In the genomic region with DNA sequence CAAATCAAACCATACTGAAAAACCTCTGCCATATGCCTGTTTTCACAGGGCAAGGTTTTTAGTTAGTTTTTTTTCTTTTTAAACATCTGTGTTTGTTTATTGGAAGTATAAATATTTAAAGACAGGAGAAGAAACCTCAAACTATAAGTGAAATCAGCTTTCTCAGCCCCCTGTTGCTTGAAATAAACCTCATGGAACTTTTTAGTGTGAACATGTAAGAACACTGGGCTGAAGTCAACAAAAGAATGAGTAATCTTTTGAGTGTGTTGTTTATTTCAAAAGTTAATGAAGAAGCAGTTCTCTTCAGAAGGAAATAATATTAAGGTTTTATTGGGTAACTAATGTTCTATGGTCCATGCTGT, we compare ENCODE assay signal across 16 cellular contexts.
DNase-seq lines count a peak whose midpoint lies in the region; ATAC-seq and TF ChIP-seq lines count a peak whose summit lies in the region.
"Had no signal": no experiment of that assay in that cellular context is flagged by ENCODE, and none has a peak within 500 bp of the region (broad histone marks: within the 10 kb centered on the region; RNA-seq: fewer than 3 reads in every experiment).

No MANE protein-coding gene starts in this region.

- peaks cover 4% of the 10 kb centered on the region for H3K9me3 Mint-ChIP-seq in natural killer cell treated with Interleukin-12 subunit alpha and Interleukin-12 subunit beta and Interleukin-15 and Interleukin-18, amount 100 ng/mL, for 72 hours

- no peak overlapping the region for H3K27ac Mint-ChIP-seq in natural killer cell treated with Interleukin-12 subunit alpha and Interleukin-12 subunit beta and Interleukin-15 and Interleukin-18, amount 100 ng/mL, for 72 hours
- H3K27ac Mint-ChIP-seq: CD4-positive, alpha-beta memory T cell; stimulated activated naive CD8-positive, alpha-beta T cell treated with anti-CD3 and anti-CD28 coated beads, Interleukin-15, Interleukin-2, amounts not matched to agents 100 ng/mL and 50 ng/mL, for 24 hours had no signal

- no peak overlapping the region for H3K9ac ChIP-seq in IMR-90 (ENCODE audit: low read depth, low read length)

- H3K36me3 ChIP-seq in IMR-90 (ENCODE audit: control insufficient read depth, insufficient read depth, low read length) (no peaks in the 10 kb centered on the region), hepatocyte (replicated peaks; ENCODE audit: insufficient read depth, low read depth) (no peaks in the 10 kb centered on the region), vagina (no peaks in the 10 kb centered on the region)

- no peaks in the 10 kb centered on the region for H3K9me2 ChIP-seq in hepatocyte (replicated peaks; ENCODE audit: insufficient read depth)

- no peak overlapping the region for H4K5ac ChIP-seq in IMR-90 (ENCODE audit: low read depth, low read length)

- dilution Hi-C loops in IMR-90 (cut with HindIII; ENCODE audit: low sequenced_read_pairs, unreplicated experiment), result no loop called here

- no peaks in the 10 kb centered on the region for H4K20me1 ChIP-seq in IMR-90 (ENCODE audit: insufficient read depth, low read length)
- H4K20me1 ChIP-seq in hepatocyte (ENCODE audit: insufficient read depth, poor library complexity, severe bottlenecking), result no peaks in the 10 kb centered on the region

- no peak overlapping the region for H3K23ac ChIP-seq in IMR-90 (ENCODE audit: low read depth, low read length)

- H3K14ac ChIP-seq in IMR-90 (replicated peaks; ENCODE audit: low read depth, low read length), result no peak overlapping the region

- ATAC-seq in IMR-90 (ENCODE audit: low read depth), result peak; percentile 70
- ATAC-seq in natural killer cell treated with Interleukin-12 subunit alpha and Interleukin-12 subunit beta and Interleukin-15 and Interleukin-18, amount 100 ng/mL, for 72 hours, result no peak

- H3K27ac ChIP-seq in IMR-90 (ENCODE audit: insufficient read depth, low read length), result no peak overlapping the region
- peak overlapping the region; percentile 68 for H3K27ac ChIP-seq in hepatocyte
- H3K27ac ChIP-seq in vagina, result peak overlapping the region; percentile 38

- no peak overlapping the region for H2BK20ac ChIP-seq in IMR-90 (ENCODE audit: low read depth, low read length)

- no peak overlapping the region for H3K56ac ChIP-seq in IMR-90 (ENCODE audit: extremely low read depth, insufficient read depth, low read length)

- no peak overlapping the region for H2AK5ac ChIP-seq in IMR-90 (ENCODE audit: low read depth, low read length)

- POLR2A ChIA-PET in IMR-90 (lab: Charles Lee; ENCODE audit: unreplicated experiment), result no interaction called here

- H3K9me3 ChIP-seq in IMR-90 (ENCODE audit: control insufficient read depth, insufficient read depth, low read length) (no peaks in the 10 kb centered on the region), hepatocyte (ENCODE audit: low read depth) (no peaks in the 10 kb centered on the region), vagina (no peaks in the 10 kb centered on the region)

- TF ChIP-seq RAD21 in IMR-90 (IDR thresholded peaks at IDR 0.05; ENCODE audit: low read length), result no peak

- BruUV-seq in IMR-90 (replicated peaks; lab: Mats Ljungman, UMichigan), result no TSS peak

- H3K79me2 ChIP-seq in hepatocyte, result no peaks in the 10 kb centered on the region

- CTCF ChIA-PET in IMR-90 (lab: Yijun Ruan, JAX), result no interaction called here

- H3K4me3 Mint-ChIP-seq in natural killer cell treated with Interleukin-12 subunit alpha and Interleukin-12 subunit beta and Interleukin-15 and Interleukin-18, amount 100 ng/mL, for 72 hours, result no peak overlapping the region
- H3K4me3 Mint-ChIP-seq: brain; CD4-positive, alpha-beta memory T cell; stimulated activated naive CD8-positive, alpha-beta T cell treated with anti-CD3 and anti-CD28 coated beads, Interleukin-15, Interleukin-2, amounts not matched to agents 100 ng/mL and 50 ng/mL, for 24 hours had no signal

- no peak overlapping the region for H3K4me3 ChIP-seq in IMR-90 (ENCODE audit: insufficient read depth, low read depth, low read length)
- no peak overlapping the region for H3K4me3 ChIP-seq in hepatocyte
- H3K4me3 ChIP-seq in vagina, result no peak overlapping the region

- H3K4me1 ChIP-seq in IMR-90 (ENCODE audit: control insufficient read depth, insufficient read depth, low read length), result peaks cover 5% of the 10 kb centered on the region; the same call in 1 of the 2 replicates
- H3K4me1 ChIP-seq in hepatocyte (ENCODE audit: insufficient read depth), result peaks cover 26% of the 10 kb centered on the region
- H3K4me1 ChIP-seq in vagina, result no peaks in the 10 kb centered on the region

- TF ChIP-seq CTCF in IMR-90 (conservative IDR thresholded peaks at IDR 0.05; ENCODE audit: low read depth, low read length) (no peak), hepatocyte (IDR thresholded peaks at IDR 0.05; ENCODE audit: poor library complexity) (no peak), vagina (IDR thresholded peaks at IDR 0.05) (no peak)

- intact Hi-C loops in IMR-90 (cut with micrococcal nuclease) (loop anchor here (10.0 kb wide), 1 partner anchor 270 kb away; no protein-coding TSS in a partner anchor), vagina (cut with DNase I) (no loop called here)

- no peaks in the 10 kb centered on the region for H3K27me3 Mint-ChIP-seq in natural killer cell treated with Interleukin-12 subunit alpha and Interleukin-12 subunit beta and Interleukin-15 and Interleukin-18, amount 100 ng/mL, for 72 hours
- H3K27me3 Mint-ChIP-seq: brain; CD4-positive, alpha-beta memory T cell; stimulated activated naive CD8-positive, alpha-beta T cell treated with anti-CD3 and anti-CD28 coated beads, Interleukin-15, Interleukin-2, amounts not matched to agents 100 ng/mL and 50 ng/mL, for 24 hours had no signal

- H3K27me3 ChIP-seq in IMR-90 (ENCODE audit: control insufficient read depth, insufficient read depth, low read length), result no peaks in the 10 kb centered on the region
- no peaks in the 10 kb centered on the region for H3K27me3 ChIP-seq in hepatocyte
- no peaks in the 10 kb centered on the region for H3K27me3 ChIP-seq in vagina

- no peaks in the 10 kb centered on the region for H3K79me1 ChIP-seq in IMR-90 (ENCODE audit: low read depth in 1 of 2, low read length in 2 of 2)

- H3K9me1 ChIP-seq in IMR-90 (ENCODE audit: insufficient read depth, low read length), result no peaks in the 10 kb centered on the region

- no peak overlapping the region for H2BK5ac ChIP-seq in IMR-90 (ENCODE audit: low read depth, low read length, poor library complexity, severe bottlenecking)

- H3K4ac ChIP-seq in IMR-90 (ENCODE audit: low read depth, low read length), result no peak overlapping the region

- in situ Hi-C loops in IMR-90 (cut with MboI; ENCODE audit: low sequenced_read_pairs), result no loop called here

- no peak overlapping the region for H2AK9ac ChIP-seq in IMR-90 (replicated peaks; ENCODE audit: low read depth, low read length, poor library complexity)

- no peak overlapping the region for H3K18ac ChIP-seq in IMR-90 (ENCODE audit: low read depth, low read length)

- H3K4me2 ChIP-seq in IMR-90 (ENCODE audit: low read depth, low read length) (no peak overlapping the region), hepatocyte (peak overlapping the region; percentile 30)

- H3K36me3 Mint-ChIP-seq in natural killer cell treated with Interleukin-12 subunit alpha and Interleukin-12 subunit beta and Interleukin-15 and Interleukin-18, amount 100 ng/mL, for 72 hours, result no peaks in the 10 kb centered on the region
- H3K36me3 Mint-ChIP-seq: brain; CD4-positive, alpha-beta memory T cell had no signal

- H2BK15ac ChIP-seq in IMR-90 (ENCODE audit: low read depth, low read length), result no peak overlapping the region

- no peaks in the 10 kb centered on the region for H3K4me1 Mint-ChIP-seq in natural killer cell treated with Interleukin-12 subunit alpha and Interleukin-12 subunit beta and Interleukin-15 and Interleukin-18, amount 100 ng/mL, for 72 hours (ENCODE audit: low read depth in 2 of 2)
- H3K4me1 Mint-ChIP-seq: CD4-positive, alpha-beta memory T cell had no signal

- H2AFZ ChIP-seq in IMR-90 (replicated peaks; ENCODE audit: low read length, poor library complexity) (no peak overlapping the region), hepatocyte (no peak overlapping the region)

- H4K91ac ChIP-seq in IMR-90 (ENCODE audit: insufficient read depth, low read depth, low read length), result no peak overlapping the region

- no peak overlapping the region for H2BK120ac ChIP-seq in IMR-90 (ENCODE audit: low read depth, low read length)

- DNase-seq in IMR-90 (peak; percentile 74), brain pericyte (ENCODE audit: low read depth, low spot score) (peak; percentile 89), hepatocyte (ENCODE audit: low spot score) (peak; percentile 56), vagina (ENCODE audit: extremely low spot score in 2 of 2) (no peak), putamen (ENCODE audit: low spot score) (no peak), NCI-H1092 treated with DMSO at 0.1 percent for 48 hours (lab: John Stamatoyannopoulos, UW) (no peak)
- DNase-seq in natural killer cell treated with Interleukin-12 subunit alpha and Interleukin-12 subunit beta and Interleukin-15 and Interleukin-18, amount 100 ng/mL, for 72 hours (ENCODE audit: low spot score), result no peak
- DNase-seq: activated effector memory CD4-positive, alpha-beta T cell treated with anti-CD3 and anti-CD28 coated beads, Interleukin-2, amount 50 U/mL, for 16 hours; CD4-positive, alpha-beta memory T cell; effector CD4-positive, alpha-beta T cell; head of caudate nucleus; islet precursor cell; occipital lobe; small intestine had no signal

- H4K8ac ChIP-seq in IMR-90 (ENCODE audit: low read depth in 2 of 2, low read length in 2 of 2), result no peak overlapping the region

- TF ChIP-seq POLR2A in IMR-90 (IDR thresholded peaks at IDR 0.05; ENCODE audit: low read depth, low read length) (no peak), vagina (IDR thresholded peaks at IDR 0.05) (no peak)

TF ChIP-seq in IMR-90, 13 proteins besides CTCF, POLR2A, EP300 and RAD21 (continues in another document):
- TF ChIP-seq SMC3 (IDR thresholded peaks at IDR 0.05; ENCODE audit: low read depth, low read length), result no peak
- TF ChIP-seq MAFK (IDR thresholded peaks at IDR 0.05; ENCODE audit: low read depth, low read length), result no peak
- TF ChIP-seq CEBPB (IDR thresholded peaks at IDR 0.05; ENCODE audit: low read depth, low read length), result no peak
- no peak for TF ChIP-seq BHLHE40 (IDR thresholded peaks at IDR 0.05; ENCODE audit: low read depth, low read length)
- no peak for TF ChIP-seq CHD1 (IDR thresholded peaks at IDR 0.05; ENCODE audit: low read depth, low read length)
- TF ChIP-seq, protein P1, sequence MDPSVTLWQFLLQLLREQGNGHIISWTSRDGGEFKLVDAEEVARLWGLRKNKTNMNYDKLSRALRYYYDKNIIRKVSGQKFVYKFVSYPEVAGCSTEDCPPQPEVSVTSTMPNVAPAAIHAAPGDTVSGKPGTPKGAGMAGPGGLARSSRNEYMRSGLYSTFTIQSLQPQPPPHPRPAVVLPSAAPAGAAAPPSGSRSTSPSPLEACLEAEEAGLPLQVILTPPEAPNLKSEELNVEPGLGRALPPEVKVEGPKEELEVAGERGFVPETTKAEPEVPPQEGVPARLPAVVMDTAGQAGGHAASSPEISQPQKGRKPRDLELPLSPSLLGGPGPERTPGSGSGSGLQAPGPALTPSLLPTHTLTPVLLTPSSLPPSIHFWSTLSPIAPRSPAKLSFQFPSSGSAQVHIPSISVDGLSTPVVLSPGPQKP (IDR thresholded peaks at IDR 0.05; ENCODE audit: borderline replicate concordance, low read depth, low read length), result no peak
- TF ChIP-seq FOS (IDR thresholded peaks at IDR 0.05; ENCODE audit: low read depth, low read length), result no peak
- no peak for TF ChIP-seq RFX5 (IDR thresholded peaks at IDR 0.05; ENCODE audit: low read depth, low read length)

Comparison
In these comparisons a context has a peak if more than half of its experiments do, and no peak if none do; other contexts are left out.
1. DNase-seq: peak in IMR-90 (single experiment), brain pericyte (single experiment) and hepatocyte (single experiment); none in vagina (0 of 2), natural killer cell treated with Interleukin-12 subunit alpha and Interleukin-12 subunit beta and Interleukin-15 and Interleukin-18, amount 100 ng/mL, for 72 hours (single experiment), putamen (single experiment) and NCI-H1092 treated with DMSO at 0.1 percent for 48 hours (single experiment).